Comparison of ENCODE assay signal across 1 cellular context in the genomic region with DNA sequence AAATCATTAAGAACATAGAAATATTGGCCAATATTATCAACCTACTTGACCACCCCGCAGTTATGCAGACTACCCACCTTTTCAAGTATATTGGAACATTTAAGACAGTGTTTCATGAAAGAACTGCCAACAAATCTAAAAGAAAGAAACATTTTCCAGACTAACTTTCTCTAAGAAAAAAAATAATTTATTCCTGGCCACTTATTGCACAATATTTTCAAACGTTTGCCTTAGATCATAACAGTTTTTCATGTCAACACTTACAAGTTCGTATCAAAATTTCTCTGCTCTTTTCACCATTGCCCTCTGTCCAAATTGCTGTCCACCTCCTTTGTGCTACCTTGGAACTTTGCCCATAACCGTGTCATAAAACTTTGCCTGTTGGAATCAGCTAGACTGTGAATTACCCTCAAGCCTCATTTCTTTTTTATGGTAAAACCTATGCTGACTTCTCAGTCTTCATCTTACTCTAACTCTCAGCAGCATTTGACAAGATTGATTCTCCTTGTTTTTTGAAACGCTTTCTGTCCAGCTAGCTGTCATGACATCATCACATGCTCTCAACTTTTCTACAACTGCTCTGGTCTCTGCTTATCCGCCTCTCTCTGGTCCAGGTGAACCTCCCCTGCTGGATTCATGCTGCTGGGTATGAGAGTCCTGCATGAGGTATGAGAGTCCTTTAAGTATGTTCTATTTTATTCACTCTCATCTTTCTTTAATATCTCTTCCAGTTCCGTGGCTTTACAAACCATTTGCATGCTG.
TF ChIP-seq lines count a peak whose summit lies in the region.

No MANE protein-coding gene starts in this region.

TF ChIP-seq in HEK293, 187 proteins besides CTCF, POLR2A, EP300 and RAD21 (continued from another document):
- TF ChIP-seq ZBTB8A (tag by site-specific recombination; IDR thresholded peaks at IDR 0.05) (no peak), ZNF596 (tag by site-specific recombination; IDR thresholded peaks at IDR 0.05) (no peak)
